Comparison of ENCODE assay signal across 9 cellular contexts in the genomic region with DNA sequence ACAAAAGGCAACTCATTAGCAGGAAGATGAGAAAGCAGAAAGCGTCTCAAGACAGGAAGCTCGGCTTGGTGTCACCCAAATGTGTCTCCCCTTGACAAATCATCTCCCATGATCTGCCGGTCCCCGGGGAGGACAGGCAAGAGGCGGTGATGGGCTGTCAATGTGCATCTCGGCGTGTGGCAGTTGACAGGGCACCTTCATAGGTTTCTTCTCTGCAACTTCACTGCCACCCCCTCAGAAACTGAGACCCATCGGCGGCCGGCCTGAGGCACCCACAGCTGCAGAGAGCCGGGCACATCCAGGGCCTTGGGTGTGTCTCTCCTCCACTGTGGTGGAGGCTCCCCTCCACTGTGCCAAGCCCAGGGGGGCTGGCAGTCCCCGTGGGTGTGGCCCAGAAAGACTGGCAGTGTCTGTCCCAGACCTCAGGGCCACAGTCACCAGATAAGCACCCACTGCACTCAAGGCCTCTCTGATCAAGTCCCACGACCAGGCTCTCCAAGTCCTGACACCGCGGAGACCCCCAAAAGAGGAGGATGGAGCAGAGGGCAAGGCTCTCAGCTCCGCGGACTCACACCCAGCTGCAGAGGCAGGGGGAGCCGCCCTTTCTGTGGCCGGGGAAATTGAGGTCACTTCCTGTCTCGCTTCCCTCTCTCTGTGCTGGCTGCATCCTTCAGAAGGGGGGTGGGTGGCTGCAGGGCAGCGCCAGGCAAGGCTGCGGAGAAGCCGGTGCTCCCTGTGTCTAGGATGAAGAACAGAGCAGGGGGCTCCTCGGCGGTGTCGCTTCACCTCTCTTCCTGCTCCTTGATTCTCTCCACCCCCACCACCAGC. TPM values are rescaled to one million over a fixed set of nuclear protein-coding genes. Genes with fewer than 3 reads are reported as not detected.
A peak's percentile ranks its signal among the peaks of the same experiment; 100 is the strongest.
DNase-seq lines count a peak whose midpoint lies in the region; ATAC-seq, FAIRE-seq and TF ChIP-seq lines count a peak whose summit lies in the region.
"Had no signal": no experiment of that assay in that cellular context is flagged by ENCODE, and none has a peak within 500 bp of the region (broad histone marks: within the 10 kb centered on the region; RNA-seq: fewer than 3 reads in every experiment).

No MANE protein-coding gene starts in this region.

- no peak overlapping the region for H3K9ac ChIP-seq in H1 (replicated peaks in 1 of 4; ENCODE audit: extremely low read depth in 1 of 4, low read depth in 3 of 4, low read length in 3 of 4)

- no peak overlapping the region for H2BK12ac ChIP-seq in H1 (ENCODE audit: low read depth, low read length)

- H3K27ac ChIP-seq in A673 (ENCODE audit: low read depth, low read length, poor library complexity, severe bottlenecking) (no peak overlapping the region), HL-60 (replicated peaks) (peak overlapping the region; percentile 91), H1 (ENCODE audit: low read depth, low read length) (no peak overlapping the region), foreskin keratinocyte (no peak overlapping the region)
- H3K27ac ChIP-seq: epithelial cell of prostate had no signal

- peak overlapping the region; percentile 62 for H4K8ac ChIP-seq in H1 (ENCODE audit: extremely low read depth, insufficient read depth, low read length)

- H2BK5ac ChIP-seq in H1 (ENCODE audit: low read depth, low read length): no peak overlapping the region

- H3K9me3 ChIP-seq in A673 (ENCODE audit: low read depth, low read length, poor library complexity, severe bottlenecking): no peaks in the 10 kb centered on the region
- no peaks in the 10 kb centered on the region for H3K9me3 ChIP-seq in H1 (ENCODE audit: insufficient read depth in 2 of 2, low read depth in 1 of 2, low read length in 1 of 2)

- FAIRE-seq in H1 (lab: Jason Lieb, UNC): no peak

- H2AK5ac ChIP-seq in H1 (ENCODE audit: low read depth, low read length): no peak overlapping the region

- H2BK120ac ChIP-seq in H1 (replicated peaks; ENCODE audit: low read depth, low read length): no peak overlapping the region

- no peak overlapping the region for H3K18ac ChIP-seq in H1 (ENCODE audit: extremely low read depth, low read length)

- BruUV-seq in A673 (replicated peaks; lab: Mats Ljungman, UMichigan): no TSS peak

- TF ChIP-seq POLR2A in H1 (IDR thresholded peaks at IDR 0.05; ENCODE audit: control extremely low read depth in 1 of 2, low read depth in 2 of 2, low read length in 2 of 2): no peak

- H3K14ac ChIP-seq in H1 (ENCODE audit: insufficient read length): no peak overlapping the region

- no peak overlapping the region for H4K5ac ChIP-seq in H1 (ENCODE audit: insufficient read length, low read depth, low read length)

- no peaks in the 10 kb centered on the region for H3K23me2 ChIP-seq in H1 (ENCODE audit: low read depth, low read length)

- H3K36me3 ChIP-seq in A673 (ENCODE audit: insufficient read depth, low read length, poor library complexity, severe bottlenecking) (no peaks in the 10 kb centered on the region), H1 (ENCODE audit: control insufficient read depth in 2 of 4, insufficient read depth in 4 of 4, low read length in 3 of 4) (no peaks in the 10 kb centered on the region)

- H3K56ac ChIP-seq in H1 (replicated peaks; ENCODE audit: insufficient read length, low read depth, low read length): no peak overlapping the region

- peak overlapping the region; percentile 94 for H3K4me3 Mint-ChIP-seq in activated CD4-positive, alpha-beta T cell treated with anti-CD3 and anti-CD28 coated beads, Interleukin-2, amount 10 ng/mL, durations not matched to agents 24 days and 14 days

- H3K4me1 ChIP-seq in A673 (ENCODE audit: insufficient read depth, low read length, poor library complexity, severe bottlenecking) (peaks cover 31% of the 10 kb centered on the region), H1 (replicated peaks in 1 of 4; ENCODE audit: control insufficient read depth in 3 of 4, insufficient read depth in 4 of 4, low read length in 3 of 4) (peaks cover 6 to 16% (median 12%) of the 10 kb centered on the region in 4 experiments), foreskin keratinocyte (peaks cover 4% of the 10 kb centered on the region)

- no peak for TF ChIP-seq EP300 in H1 (IDR thresholded peaks at IDR 0.05; ENCODE audit: borderline replicate concordance in 1 of 2, low read depth in 2 of 2, low read length in 2 of 2)

- no peaks in the 10 kb centered on the region for H3K9me3 Mint-ChIP-seq in activated CD4-positive, alpha-beta T cell treated with anti-CD3 and anti-CD28 coated beads, Interleukin-2, amount 10 ng/mL, durations not matched to agents 24 days and 14 days

- no peak for TF ChIP-seq RAD21 in H1 (IDR thresholded peaks at IDR 0.05 in 1 of 2, conservative IDR thresholded peaks at IDR 0.05 in 1 of 2; ENCODE audit: low read depth in 2 of 2, low read length in 2 of 2)

- no peaks in the 10 kb centered on the region for H3K36me3 Mint-ChIP-seq in activated CD4-positive, alpha-beta T cell treated with anti-CD3 and anti-CD28 coated beads, Interleukin-2, amount 10 ng/mL, durations not matched to agents 24 days and 14 days (ENCODE audit: low read depth)

- CTCF ChIA-PET in A673 (lab: Charles Lee): no interaction called here
- CTCF ChIA-PET in H1 (lab: Charles Lee; ENCODE audit: partially characterized antibody): interaction anchor here (0.8 to 2.7 kb wide), 9 partner anchors 11 to 506 kb away, joined by 3 to 8 read pairs (median 4); no protein-coding TSS in a partner anchor

- no peak overlapping the region for H3K23ac ChIP-seq in H1 (ENCODE audit: insufficient read length)

- H2AFZ ChIP-seq in H1 (ENCODE audit: low read length): no peak overlapping the region

- H3K4me3 ChIP-seq in A673 (ENCODE audit: low read depth, low read length, poor library complexity, severe bottlenecking) (no peak overlapping the region), HL-60 (replicated peaks; ENCODE audit: insufficient read depth, low read length) (peak overlapping the region; percentile 61), H1 (ENCODE audit: extremely low read depth in 1 of 4, insufficient read depth in 2 of 4, low read depth in 3 of 4, low read length in 4 of 4) (no peak overlapping the region)

- intact Hi-C loops in A673 (cut with micrococcal nuclease; ENCODE audit: unreplicated experiment) (no loop called here), sciatic nerve (cut with DNase I) (no loop called here)
- intact Hi-C loops in activated CD4-positive, alpha-beta T cell treated with anti-CD3 and anti-CD28 coated beads, Interleukin-2, amount 10 ng/mL, durations not matched to agents 24 days and 14 days (cut with micrococcal nuclease): loop anchor here (1.0 to 2.0 kb wide), 7 partner anchors 13 to 595 kb away; partner anchors contain the start of genes H3-3A, LBR, PYCR2 and SDE2

- peaks cover 39% of the 10 kb centered on the region for H3K4me1 Mint-ChIP-seq in activated CD4-positive, alpha-beta T cell treated with anti-CD3 and anti-CD28 coated beads, Interleukin-2, amount 10 ng/mL, durations not matched to agents 24 days and 14 days

- no peaks in the 10 kb centered on the region for H4K20me1 ChIP-seq in H1 (replicated peaks in 1 of 2; ENCODE audit: control insufficient read depth in 1 of 2, insufficient read depth in 2 of 2, low read length in 2 of 2)

- H3K27ac Mint-ChIP-seq in activated CD4-positive, alpha-beta T cell treated with anti-CD3 and anti-CD28 coated beads, Interleukin-2, amount 10 ng/mL, durations not matched to agents 24 days and 14 days: peak overlapping the region; percentile 98

- H3K27me3 ChIP-seq in A673 (replicated peaks; ENCODE audit: insufficient read depth, low read depth, low read length, poor library complexity) (no peaks in the 10 kb centered on the region), HL-60 (ENCODE audit: insufficient read depth, poor library complexity, severe bottlenecking) (no peaks in the 10 kb centered on the region), H1 (replicated peaks in 1 of 4; ENCODE audit: control insufficient read depth in 3 of 4, extremely low read depth in 1 of 4, insufficient read depth in 3 of 4, low read length in 3 of 4) (no peaks in the 10 kb centered on the region), foreskin keratinocyte (no peaks in the 10 kb centered on the region)

- no peak overlapping the region for H2BK15ac ChIP-seq in H1 (ENCODE audit: low read length)

- H3K4ac ChIP-seq in H1 (replicated peaks; ENCODE audit: insufficient read length, low read depth, low read length): no peak overlapping the region

- no peak overlapping the region for H2BK20ac ChIP-seq in H1 (ENCODE audit: low read length)

- 90% methylated on average over 22 of the region's 26 CpGs; no CpG with 5 or more reads in 1 of the 2 experiments for WGBS in H1 (ENCODE audit: extremely low coverage in 1 of 2, insufficient coverage in 1 of 2, insufficient read length in 1 of 2, insufficient replicate concordance in 2 of 2, low coverage in 1 of 2, low lambda C conversion rate in 2 of 2, missing lambda C conversion rate in 1 of 2), 2 experiments

- H3K79me1 ChIP-seq in H1 (ENCODE audit: low read depth, low read length): no peaks in the 10 kb centered on the region

- no peak overlapping the region for H4K91ac ChIP-seq in H1 (replicated peaks; ENCODE audit: insufficient read length, low read length)

- H3K4me2 ChIP-seq in H1 (ENCODE audit: insufficient read depth in 1 of 2, low read depth in 2 of 2, low read length in 2 of 2): no peak overlapping the region

- TF ChIP-seq CTCF in A673 (conservative IDR thresholded peaks at IDR 0.05; ENCODE audit: low read depth, low read length) (no peak), HL-60 (IDR thresholded peaks at IDR 0.05; ENCODE audit: insufficient read depth, low read length) (no peak), H1 (IDR thresholded peaks at IDR 0.05; ENCODE audit: control extremely low read depth in 1 of 3, insufficient read depth in 1 of 3, low read depth in 1 of 3, low read length in 3 of 3) (no peak), foreskin keratinocyte (conservative IDR thresholded peaks at IDR 0.05) (no peak)

- POLR2A ChIA-PET in A673 (lab: Charles Lee; ENCODE audit: low non-redundant PET): no interaction called here
- POLR2A ChIA-PET in H1 (lab: Charles Lee; ENCODE audit: partially characterized antibody): interaction anchor here (1.3 to 1.5 kb wide), 2 partner anchors 344 to 382 kb away, joined by 3 to 4 read pairs; no protein-coding TSS in a partner anchor

- H3K27me3 Mint-ChIP-seq in activated CD4-positive, alpha-beta T cell treated with anti-CD3 and anti-CD28 coated beads, Interleukin-2, amount 10 ng/mL, durations not matched to agents 24 days and 14 days: no peaks in the 10 kb centered on the region

- DNase-seq in A673 (ENCODE audit: low spot score) (peak; percentile 54), HL-60 (ENCODE audit: low read depth in 1 of 2, low spot score in 1 of 2) (peak; percentile 87 to 91), H1 (ENCODE audit: low read depth in 1 of 2, low spot score in 2 of 2) (no peak), sciatic nerve (ENCODE audit: low spot score) (peak; percentile 78), D341Med (ENCODE audit: low spot score) (no peak), foreskin keratinocyte (no peak)
- peak; percentile 95 for DNase-seq in activated CD4-positive, alpha-beta T cell treated with anti-CD3 and anti-CD28 coated beads, Interleukin-2, amount 10 ng/mL, durations not matched to agents 24 days and 14 days

- ATAC-seq in GM19455 (IDR thresholded peaks at IDR 0.05; ENCODE audit: unreplicated experiment) (peak; percentile 97), sciatic nerve (peak; percentile 83), foreskin keratinocyte (no peak)

- no peaks in the 10 kb centered on the region for H3K79me2 ChIP-seq in H1 (ENCODE audit: control insufficient read depth in 1 of 2, insufficient read depth in 2 of 2, low read length in 2 of 2)

RNA-seq across cellular contexts. Expression of gene LBR, which starts 39.6 kb away (rescaled TPM):
- 147 and 174 TPM in 2 replicates for total RNA-seq in A673 (2021)
- total RNA-seq in activated CD4-positive, alpha-beta T cell treated with anti-CD3 and anti-CD28 coated beads, Interleukin-2, amount 10 ng/mL, durations not matched to agents 24 days and 14 days: 189 and 195 TPM in 2 replicates
- total RNA-seq in H1 (2021; fragmentation: NEBNext Ultra II Directional; extraction: Animal tissue kit (Norgen Biotek cat#: 25700)): 89.8 and 93.0 TPM in 2 replicates
- 32.1 and 39.1 TPM in 2 replicates for polyA plus RNA-seq in H1 (2011; rRNA removed)
- polyA plus RNA-seq in H1 (2011; cell fraction: cytosol; rRNA removed): 35.5 TPM
- 41.7 TPM for polyA plus RNA-seq in H1 (2011; cell fraction: nucleus; rRNA removed)
- polyA plus RNA-seq in H1 (2012, experiment 1 of 2): 42.4 to 77.4 TPM (median 46.1 TPM) in 4 replicates
- 7.1 TPM for polyA plus RNA-seq in H1 (2012, experiment 2 of 2)
- 113 TPM for polyA plus RNA-seq in H1 (2013, experiment 1 of 2)
- polyA plus RNA-seq in H1 (2013, experiment 2 of 2): 124 TPM
- 57.7 and 76.1 TPM in 2 replicates for polyA minus RNA-seq in H1 (2011; rRNA and poly(A)+ RNA removed)
- 27.3 TPM for polyA minus RNA-seq in H1 (2011; cell fraction: cytosol; rRNA and poly(A)+ RNA removed)
- polyA minus RNA-seq in H1 (2011; cell fraction: nucleus; rRNA and poly(A)+ RNA removed): 50.5 TPM
- 48.8 TPM for total RNA-seq in sciatic nerve
- total RNA-seq in foreskin keratinocyte: 51.3 and 66.1 TPM in 2 replicates
- polyA plus RNA-seq in foreskin keratinocyte: 15.9 and 23.3 TPM in 2 replicates

Comparison
In these comparisons a context has a peak if more than half of its experiments do, and no peak if none do; other contexts are left out.
1. DNase-seq: peak in A673 (single experiment), HL-60 (2 of 2), activated CD4-positive, alpha-beta T cell treated with anti-CD3 and anti-CD28 coated beads, Interleukin-2, amount 10 ng/mL, durations not matched to agents 24 days and 14 days (single experiment) and sciatic nerve (single experiment); none in H1 (0 of 2), D341Med (single experiment) and foreskin keratinocyte (0 of 2).